ENCODE assay signal across 28 cellular contexts in the genomic region with DNA sequence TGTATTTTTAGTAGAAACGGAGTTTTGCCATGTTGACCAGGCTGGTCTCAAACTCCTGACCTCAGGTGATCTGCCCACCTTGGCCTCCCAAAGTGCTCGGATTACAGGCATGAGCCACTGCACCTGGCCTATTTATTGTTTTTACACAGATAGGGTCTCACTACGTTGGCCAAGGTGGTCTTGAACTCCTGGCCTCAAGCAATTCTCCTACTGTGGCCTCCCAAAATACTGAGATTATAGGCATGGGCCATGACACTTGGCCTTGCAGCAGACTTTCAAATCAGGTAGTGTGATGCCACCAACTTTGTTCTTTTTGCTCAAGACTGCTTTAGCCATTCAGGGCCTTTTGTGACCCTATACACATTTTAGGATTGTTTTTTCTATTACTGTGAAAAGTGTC.
"Had no signal": no experiment of that assay in that cellular context is flagged by ENCODE, and none has a peak within 500 bp of the region (broad histone marks: within the 10 kb centered on the region; RNA-seq: fewer than 3 reads in every experiment).

No MANE protein-coding gene starts in this region.

- FAIRE-seq: bronchial epithelial cell, frontal cortex had no signal

- H3K27ac ChIP-seq: ascending aorta, coronary artery, dorsolateral prefrontal cortex had no signal

- H3K4me3 Mint-ChIP-seq: activated CD4-positive, alpha-beta T cell treated with anti-CD3 and anti-CD28 coated beads, Interleukin-2, amount 10 ng/mL, durations not matched to agents 7 days and 5 days; activated CD8-positive, alpha-beta T cell treated with anti-CD3 and anti-CD28 coated beads for 36 hours; activated naive CD4-positive, alpha-beta T cell treated with anti-CD3 and anti-CD28 coated beads, Interleukin-2, amount 10 ng/mL, durations not matched to agents 7 days and 5 days; activated naive CD8-positive, alpha-beta T cell treated with anti-CD3 and anti-CD28 coated beads, Interleukin-2, amount 10 ng/mL, durations not matched to agents 7 days and 5 days; brain; central memory CD8-positive, alpha-beta T cell; dendritic cell treated with granulocyte-macrophage colony-stimulating factor and Interleukin-4, amounts not matched to agents 40 ng/mL and 50 ng/mL, for 4 days; endodermal cell; T-helper 17 cell; T-helper 2 cell treated with Interferon-gamma antibody and Interleukin-4, amounts not matched to agents 5 μg/mL and 100 μg/mL, for 36 hours had no signal

- H3K36me3 Mint-ChIP-seq: activated naive CD4-positive, alpha-beta T cell treated with anti-CD3 and anti-CD28 coated beads, Interleukin-2, amount 50 U/mL, for 72 hours had no signal

- H3K4me3 ChIP-seq: ascending aorta, coronary artery, dorsolateral prefrontal cortex had no signal

- H3K27me3 Mint-ChIP-seq: activated CD4-positive, alpha-beta T cell treated with anti-CD3 and anti-CD28 coated beads, Interleukin-2, amount 10 ng/mL, durations not matched to agents 7 days and 5 days; activated CD8-positive, alpha-beta T cell treated with anti-CD3 and anti-CD28 coated beads for 36 hours; activated naive CD4-positive, alpha-beta T cell treated with anti-CD3 and anti-CD28 coated beads, Interleukin-2, amount 10 ng/mL, durations not matched to agents 7 days and 5 days; activated naive CD8-positive, alpha-beta T cell treated with anti-CD3 and anti-CD28 coated beads, Interleukin-2, amount 10 ng/mL, durations not matched to agents 7 days and 5 days; brain; central memory CD8-positive, alpha-beta T cell; dendritic cell treated with granulocyte-macrophage colony-stimulating factor and Interleukin-4, amounts not matched to agents 40 ng/mL and 50 ng/mL, for 4 days; T-helper 17 cell had no signal

- H3K4me1 Mint-ChIP-seq: activated CD4-positive, alpha-beta T cell treated with anti-CD3 and anti-CD28 coated beads, Interleukin-2, amount 10 ng/mL, durations not matched to agents 7 days and 5 days; activated naive CD4-positive, alpha-beta T cell treated with anti-CD3 and anti-CD28 coated beads, Interleukin-2, amount 10 ng/mL, durations not matched to agents 7 days and 5 days; activated naive CD8-positive, alpha-beta T cell treated with anti-CD3 and anti-CD28 coated beads, Interleukin-2, amount 10 ng/mL, durations not matched to agents 7 days and 5 days; brain; endodermal cell had no signal

- H3K27ac Mint-ChIP-seq: activated CD4-positive, alpha-beta T cell treated with anti-CD3 and anti-CD28 coated beads, Interleukin-2, amount 10 ng/mL, durations not matched to agents 7 days and 5 days; activated CD8-positive, alpha-beta T cell treated with anti-CD3 and anti-CD28 coated beads for 36 hours; activated naive CD4-positive, alpha-beta T cell treated with anti-CD3 and anti-CD28 coated beads, Interleukin-2, amount 10 ng/mL, durations not matched to agents 7 days and 5 days; activated naive CD4-positive, alpha-beta T cell treated with anti-CD3 and anti-CD28 coated beads, Interleukin-2, amount 50 U/mL, for 72 hours; activated naive CD8-positive, alpha-beta T cell treated with anti-CD3 and anti-CD28 coated beads, Interleukin-2, amount 10 ng/mL, durations not matched to agents 7 days and 5 days; brain; dendritic cell treated with granulocyte-macrophage colony-stimulating factor and Interleukin-4, amounts not matched to agents 40 ng/mL and 50 ng/mL, for 4 days; endodermal cell; T-helper 17 cell; T-helper 2 cell treated with Interferon-gamma antibody and Interleukin-4, amounts not matched to agents 5 μg/mL and 100 μg/mL, for 36 hours had no signal

- ATAC-seq: activated CD8-positive, alpha-beta T cell treated with anti-CD3 and anti-CD28 coated beads for 36 hours; activated naive CD4-positive, alpha-beta T cell treated with anti-CD3 and anti-CD28 coated beads, Interleukin-2, amount 50 U/mL, for 72 hours; esophagus mucosa; T-helper 17 cell had no signal

- H3K9me3 Mint-ChIP-seq: activated CD4-positive, alpha-beta T cell treated with anti-CD3 and anti-CD28 coated beads, Interleukin-2, amount 10 ng/mL, durations not matched to agents 7 days and 5 days; activated CD8-positive, alpha-beta T cell treated with anti-CD3 and anti-CD28 coated beads for 36 hours; activated naive CD4-positive, alpha-beta T cell treated with anti-CD3 and anti-CD28 coated beads, Interleukin-2, amount 10 ng/mL, durations not matched to agents 7 days and 5 days; activated naive CD4-positive, alpha-beta T cell treated with anti-CD3 and anti-CD28 coated beads, Interleukin-2, amount 50 U/mL, for 72 hours; activated naive CD8-positive, alpha-beta T cell treated with anti-CD3 and anti-CD28 coated beads, Interleukin-2, amount 10 ng/mL, durations not matched to agents 7 days and 5 days; brain; central memory CD8-positive, alpha-beta T cell; dendritic cell treated with granulocyte-macrophage colony-stimulating factor and Interleukin-4, amounts not matched to agents 40 ng/mL and 50 ng/mL, for 4 days; endodermal cell; T-helper 2 cell treated with Interferon-gamma antibody and Interleukin-4, amounts not matched to agents 5 μg/mL and 100 μg/mL, for 36 hours had no signal

- H3K9me3 ChIP-seq: ascending aorta had no signal

- DNase-seq: activated CD4-positive, alpha-beta T cell treated with anti-CD3 and anti-CD28 coated beads for 1 hour; activated CD4-positive, alpha-beta T cell treated with anti-CD3 and anti-CD28 coated beads for 4 hours; activated CD4-positive, alpha-beta T cell treated with anti-CD3 and anti-CD28 coated beads, Interleukin-2, amount 10 ng/mL, durations not matched to agents 7 days and 5 days; activated CD4-positive, alpha-beta T cell treated with anti-CD3 and anti-CD28 coated beads, Interleukin-2, amount 50 U/mL, for 48 hours; activated CD8-positive, alpha-beta memory T cell treated with anti-CD3 and anti-CD28 coated beads for 24 hours; activated CD8-positive, alpha-beta T cell treated with anti-CD3 and anti-CD28 coated beads for 36 hours; activated gamma-delta T cell; activated naive CD4-positive, alpha-beta T cell; activated naive CD4-positive, alpha-beta T cell treated with anti-CD3 and anti-CD28 coated beads, Interleukin-2, amount 10 ng/mL, durations not matched to agents 7 days and 5 days; activated naive CD8-positive, alpha-beta T cell treated with anti-CD3 and anti-CD28 coated beads, Interleukin-2, amount 10 ng/mL, durations not matched to agents 7 days and 5 days; activated T-cell treated with anti-CD3 and anti-CD28 coated beads, Interleukin-2, amount 50 U/mL, for 48 hours; dorsolateral prefrontal cortex; effector memory CD4-positive, alpha-beta T cell; endodermal cell; foreskin fibroblast; head of caudate nucleus; T-helper 1 cell; T-helper 17 cell had no signal

- H3K27me3 ChIP-seq: ascending aorta, dorsolateral prefrontal cortex had no signal

- H3K4me1 ChIP-seq: ascending aorta had no signal
